In genomic region chr1:227343727-227344551, GRCh38 we compare ENCODE assay signal across 10 cellular contexts. TPM values are rescaled to one million over a fixed set of nuclear protein-coding genes. Genes with fewer than 3 reads are reported as not detected.
DNase-seq lines count a peak whose midpoint lies in the region; ATAC-seq and TF ChIP-seq lines count a peak whose summit lies in the region.
"Had no signal": no experiment of that assay in that cellular context is flagged by ENCODE, and none has a peak within 500 bp of the region (broad histone marks: within the 10 kb centered on the region; RNA-seq: fewer than 3 reads in every experiment).

No MANE protein-coding gene starts in this region.

- H3K4me1 Mint-ChIP-seq in T-helper 2 cell treated with Interferon-gamma antibody and Interleukin-4, amounts not matched to agents 5 μg/mL and 100 μg/mL, for 36 hours (ENCODE audit: low read depth): no peaks in the 10 kb centered on the region
- H3K4me1 Mint-ChIP-seq: central memory CD8-positive, alpha-beta T cell had no signal

- H3K9me3 Mint-ChIP-seq in T-helper 2 cell treated with Interferon-gamma antibody and Interleukin-4, amounts not matched to agents 5 μg/mL and 100 μg/mL, for 36 hours: no peaks in the 10 kb centered on the region
- H3K9me3 Mint-ChIP-seq: central memory CD8-positive, alpha-beta T cell; neural progenitor cell had no signal

- H3K27ac ChIP-seq in SJCRH30 (peak overlapping the region; percentile 52), fibroblast of lung (ENCODE audit: insufficient read depth, low read length) (peak overlapping the region; percentile 10), psoas muscle (no peak overlapping the region)
- H3K27ac ChIP-seq: neural progenitor cell had no signal

- H2AFZ ChIP-seq in fibroblast of lung (ENCODE audit: low read length): no peak overlapping the region
- H2AFZ ChIP-seq: neural progenitor cell had no signal

- H3K27me3 ChIP-seq in SJCRH30 (no peaks in the 10 kb centered on the region), fibroblast of lung (ENCODE audit: control insufficient read depth, insufficient read depth, low read length) (no peaks in the 10 kb centered on the region), psoas muscle (ENCODE audit: insufficient read depth in 3 of 3, low read length in 2 of 3) (no peaks in the 10 kb centered on the region)
- H3K27me3 ChIP-seq: neural progenitor cell had no signal

- H3K9me3 ChIP-seq in SJCRH30 (replicated peaks): peaks cover 11% of the 10 kb centered on the region
- no peaks in the 10 kb centered on the region for H3K9me3 ChIP-seq in fibroblast of lung (ENCODE audit: control insufficient read depth, insufficient read depth, low read depth, low read length)
- no peaks in the 10 kb centered on the region for H3K9me3 ChIP-seq in psoas muscle

- no peaks in the 10 kb centered on the region for H3K79me2 ChIP-seq in fibroblast of lung (ENCODE audit: control insufficient read depth, insufficient read depth, low read length)

- DNase-seq in ELR (ENCODE audit: low read depth) (peak; percentile 91), SJCRH30 (peak in 1 of 2 experiments; percentile 42), fibroblast of lung (ENCODE audit: low read depth in 2 of 2) (peak; percentile 83 to 96), psoas muscle (no peak), midbrain (lab: John Stamatoyannopoulos, UW) (no peak), OCI-M2 (lab: John Stamatoyannopoulos, UW; ENCODE audit: unreplicated experiment) (no peak)
- DNase-seq in T-helper 2 cell treated with Interferon-gamma antibody and Interleukin-4, amounts not matched to agents 5 μg/mL and 100 μg/mL, for 36 hours (ENCODE audit: low spot score): no peak

- H3K4me3 ChIP-seq in SJCRH30 (no peak overlapping the region), fibroblast of lung (replicated peaks in 1 of 4; ENCODE audit: control extremely low read depth in 1 of 4, insufficient read depth in 1 of 4, low read depth in 3 of 4, low read length in 4 of 4) (peak overlapping the region in 1 of 4 experiments; percentile 26), psoas muscle (no peak overlapping the region)
- H3K4me3 ChIP-seq: neural progenitor cell had no signal

- no peak overlapping the region for H3K4me3 Mint-ChIP-seq in T-helper 2 cell treated with Interferon-gamma antibody and Interleukin-4, amounts not matched to agents 5 μg/mL and 100 μg/mL, for 36 hours
- H3K4me3 Mint-ChIP-seq: central memory CD8-positive, alpha-beta T cell; neural progenitor cell had no signal

- peak overlapping the region; percentile 62 for H3K4me2 ChIP-seq in fibroblast of lung (ENCODE audit: extremely low read depth, insufficient read depth, low read length)
- H3K4me2 ChIP-seq: neural progenitor cell had no signal

- TF ChIP-seq CTCF in fibroblast of lung (conservative IDR thresholded peaks at IDR 0.05 in 1 of 2, IDR thresholded peaks at IDR 0.05 in 1 of 2; ENCODE audit: low read depth in 1 of 2, low read length in 2 of 2) (no peak), psoas muscle (IDR thresholded peaks at IDR 0.05) (no peak)

- H3K27ac Mint-ChIP-seq in T-helper 2 cell treated with Interferon-gamma antibody and Interleukin-4, amounts not matched to agents 5 μg/mL and 100 μg/mL, for 36 hours: no peak overlapping the region
- H3K27ac Mint-ChIP-seq: neural progenitor cell had no signal

- WGBS in psoas muscle, 3 donors: 25 to 44% (median 26%) methylated on average over 3 of the region's 3 CpGs

- ATAC-seq in psoas muscle (peak in 3 of 4 donors; percentile 36 to 67 (median 56)), HG02981 (IDR thresholded peaks at IDR 0.05; ENCODE audit: unreplicated experiment) (no peak)

- intact Hi-C loops in psoas muscle (cut with DNase I): no loop called here

- no peaks in the 10 kb centered on the region for H3K36me3 ChIP-seq in SJCRH30
- no peaks in the 10 kb centered on the region for H3K36me3 ChIP-seq in fibroblast of lung (ENCODE audit: control insufficient read depth, insufficient read depth, low read length)
- H3K36me3 ChIP-seq in psoas muscle (ENCODE audit: insufficient read depth in 1 of 2, low read depth in 1 of 2): no peaks in the 10 kb centered on the region
- H3K36me3 ChIP-seq: neural progenitor cell had no signal

- H3K27me3 Mint-ChIP-seq in T-helper 2 cell treated with Interferon-gamma antibody and Interleukin-4, amounts not matched to agents 5 μg/mL and 100 μg/mL, for 36 hours (ENCODE audit: low read depth): peaks cover 4% of the 10 kb centered on the region

- H3K36me3 Mint-ChIP-seq in T-helper 2 cell treated with Interferon-gamma antibody and Interleukin-4, amounts not matched to agents 5 μg/mL and 100 μg/mL, for 36 hours (ENCODE audit: low read depth): no peaks in the 10 kb centered on the region
- H3K36me3 Mint-ChIP-seq: neural progenitor cell had no signal

- H3K4me1 ChIP-seq in SJCRH30 (peaks cover 16% of the 10 kb centered on the region), fibroblast of lung (ENCODE audit: control insufficient read depth, extremely low read depth, insufficient read depth, low read length) (peaks cover 9% of the 10 kb centered on the region), psoas muscle (no peaks in the 10 kb centered on the region)
- H3K4me1 ChIP-seq: neural progenitor cell had no signal

- no peak overlapping the region for H3K9ac ChIP-seq in fibroblast of lung (ENCODE audit: insufficient read depth, low read length)
- H3K9ac ChIP-seq: neural progenitor cell had no signal

- H4K20me1 ChIP-seq in fibroblast of lung (ENCODE audit: control insufficient read depth, extremely low read depth, insufficient read depth, low read length): no peaks in the 10 kb centered on the region

RNA-seq across cellular contexts. Expression of gene CDC42BPA, which starts 25.6 kb away (rescaled TPM):
- 50.8 and 57.1 TPM in 2 replicates for total RNA-seq in SJCRH30 (2014; rRNA removed; shearing (Covaris generic))
- total RNA-seq in fibroblast of lung: 55.0 and 77.1 TPM in 2 replicates
- 20.9 and 26.4 TPM in 2 replicates for polyA plus RNA-seq in fibroblast of lung
- polyA plus RNA-seq in fibroblast of lung (2012): 16.1 and 21.8 TPM in 2 replicates
- polyA minus RNA-seq in fibroblast of lung (ENCODE audit: low replicate concordance): 13.4 and 13.9 TPM in 2 replicates
- total RNA-seq in psoas muscle: 10 to 100 TPM; 14.1 to 23.0 (median 20.2) TPM
- 10 to 100 TPM in 1 of 3 donors, 1 to 10 TPM in 2; 5.3 to 15.7 (median 6.4) TPM for polyA plus RNA-seq in psoas muscle

Comparison
In these comparisons a context has a peak if more than half of its experiments do, and no peak if none do; other contexts are left out.
1. DNase-seq: peak in ELR (single experiment) and fibroblast of lung (2 of 2); none in psoas muscle (0 of 2), T-helper 2 cell treated with Interferon-gamma antibody and Interleukin-4, amounts not matched to agents 5 μg/mL and 100 μg/mL, for 36 hours (single experiment), midbrain (single experiment) and OCI-M2 (single experiment).